ENCODE assay signal across 24 cellular contexts in genomic region chr22:50376064-50376747, GRCh38. TPM values are rescaled to one million over a fixed set of nuclear protein-coding genes. Genes with fewer than 3 reads are reported as not detected.
A peak's percentile ranks its signal among the peaks of the same experiment; 100 is the strongest.
DNase-seq lines count a peak whose midpoint lies in the region; ATAC-seq, FAIRE-seq and TF ChIP-seq lines count a peak whose summit lies in the region.
"Had no signal": no experiment of that assay in that cellular context is flagged by ENCODE, and none has a peak within 500 bp of the region (broad histone marks: within the 10 kb centered on the region; RNA-seq: fewer than 3 reads in every experiment).

No MANE protein-coding gene starts in this region.

- H3K27ac Mint-ChIP-seq in CD14-positive monocyte (peak overlapping the region in 4 of 7 donors; percentile 19 to 78 (median 62)), naive B cell (peak overlapping the region in 5 of 6 donors; percentile 9 to 93 (median 76)), natural killer cell (no peak overlapping the region)
- H3K27ac Mint-ChIP-seq in activated T-helper 17 cell treated with anti-CD3 and anti-CD28 coated beads, Interleukin-2, amount 50 U/mL, for 72 hours, result peak overlapping the region; percentile 61

- peak; percentile 81 for FAIRE-seq in GM12892 (lab: Jason Lieb, UNC)
- FAIRE-seq: D721Med, frontal cortex, H1 had no signal

- TF ChIP-seq POLR2A in GM12892 (IDR thresholded peaks at IDR 0.05; ENCODE audit: low read depth, low read length), result no peak

- H3K27ac ChIP-seq in right atrium auricular region, result no peak overlapping the region
- H3K27ac ChIP-seq: body of pancreas, epithelial cell of prostate, thoracic aorta had no signal

- H3K27me3 Mint-ChIP-seq in CD14-positive monocyte (ENCODE audit: low read depth in 3 of 3) (no peaks in the 10 kb centered on the region), naive B cell (no peaks in the 10 kb centered on the region), natural killer cell (ENCODE audit: low read depth in 2 of 2) (no peaks in the 10 kb centered on the region)
- no peaks in the 10 kb centered on the region for H3K27me3 Mint-ChIP-seq in activated T-helper 17 cell treated with anti-CD3 and anti-CD28 coated beads, Interleukin-2, amount 50 U/mL, for 72 hours

- DNase-seq in CD14-positive monocyte (ENCODE audit: low spot score) (no peak), GM12892 (ENCODE audit: insufficient read length) (no peak), naive B cell (peak; percentile 37), natural killer cell (no peak), right atrium auricular region (ENCODE audit: low spot score) (no peak), NOMO-1 treated with dmso at 0.1 percent for 144 hours (lab: John Stamatoyannopoulos, UW; ENCODE audit: unreplicated experiment) (no peak)
- DNase-seq: activated CD4-positive, alpha-beta T cell treated with anti-CD3 and anti-CD28 coated beads, Interleukin-2, amount 50 U/mL, for 4 hours; activated gamma-delta T cell; body of pancreas; cortex of kidney; GF-D8; Karpas-422; left cardiac atrium; NCI-H1105; NCI-H82; stimulated activated CD4-positive, alpha-beta T cell treated with anti-CD3 and anti-CD28 coated beads, Interleukin-4, amount 100 ng/mL, for 24 hours had no signal

- peaks cover 40 to 76% of the 10 kb centered on the region in 2 donors for H3K36me3 Mint-ChIP-seq in CD14-positive monocyte
- H3K36me3 Mint-ChIP-seq in activated T-helper 17 cell treated with anti-CD3 and anti-CD28 coated beads, Interleukin-2, amount 50 U/mL, for 72 hours (ENCODE audit: low read depth), result peaks cover 82% of the 10 kb centered on the region
- peaks cover 0 to 7% of the 10 kb centered on the region in 2 donors for H3K36me3 Mint-ChIP-seq in naive B cell
- no peaks in the 10 kb centered on the region for H3K36me3 Mint-ChIP-seq in natural killer cell

- H3K4me3 ChIP-seq in right atrium auricular region, result no peak overlapping the region
- H3K4me3 ChIP-seq: body of pancreas, thoracic aorta had no signal

- TF ChIP-seq CTCF in CD14-positive monocyte (IDR thresholded peaks at IDR 0.05) (no peak), natural killer cell (IDR thresholded peaks at IDR 0.05) (no peak), right atrium auricular region (IDR thresholded peaks at IDR 0.05) (no peak)

- H3K4me3 Mint-ChIP-seq in CD14-positive monocyte, result no peak overlapping the region
- H3K4me3 Mint-ChIP-seq in activated T-helper 17 cell treated with anti-CD3 and anti-CD28 coated beads, Interleukin-2, amount 50 U/mL, for 72 hours, result no peak overlapping the region
- peak overlapping the region in 5 of 8 donors; percentile 36 to 72 (median 69) for H3K4me3 Mint-ChIP-seq in naive B cell
- no peak overlapping the region for H3K4me3 Mint-ChIP-seq in natural killer cell

- no peaks in the 10 kb centered on the region for H3K27me3 ChIP-seq in right atrium auricular region
- H3K27me3 ChIP-seq: body of pancreas had no signal

- peaks cover 40% of the 10 kb centered on the region for H3K36me3 ChIP-seq in right atrium auricular region

- H3K4me1 Mint-ChIP-seq in CD14-positive monocyte, result peaks cover 19% of the 10 kb centered on the region
- H3K4me1 Mint-ChIP-seq in activated T-helper 17 cell treated with anti-CD3 and anti-CD28 coated beads, Interleukin-2, amount 50 U/mL, for 72 hours, result no peaks in the 10 kb centered on the region
- peaks cover 8 to 27% (median 8%) of the 10 kb centered on the region in 3 donors for H3K4me1 Mint-ChIP-seq in naive B cell
- H3K4me1 Mint-ChIP-seq in natural killer cell, result peaks cover 5 to 10% of the 10 kb centered on the region in 2 donors

- H3K9me3 Mint-ChIP-seq in CD14-positive monocyte, result peaks cover 0 to 3% (median 2%) of the 10 kb centered on the region in 7 donors
- H3K9me3 Mint-ChIP-seq in activated T-helper 17 cell treated with anti-CD3 and anti-CD28 coated beads, Interleukin-2, amount 50 U/mL, for 72 hours, result no peaks in the 10 kb centered on the region
- no peaks in the 10 kb centered on the region for H3K9me3 Mint-ChIP-seq in naive B cell
- H3K9me3 Mint-ChIP-seq in natural killer cell, result no peaks in the 10 kb centered on the region

- no peaks in the 10 kb centered on the region for H3K4me1 ChIP-seq in right atrium auricular region
- H3K4me1 ChIP-seq: body of pancreas had no signal

- intact Hi-C loops in CD14-positive monocyte (cut with micrococcal nuclease) (no loop called here), natural killer cell (cut with micrococcal nuclease) (no loop called here)

- H3K9me3 ChIP-seq in right atrium auricular region, result no peaks in the 10 kb centered on the region
- H3K9me3 ChIP-seq: body of pancreas, thoracic aorta had no signal

- ATAC-seq in activated T-helper 17 cell treated with anti-CD3 and anti-CD28 coated beads, Interleukin-2, amount 50 U/mL, for 72 hours (replicated peaks), result peak; percentile 51
- ATAC-seq in naive B cell (ENCODE audit: low read depth in 2 of 2), result peak; percentile 86 to 90
- ATAC-seq in natural killer cell, result no peak
- no peak for ATAC-seq in HG02973 (IDR thresholded peaks at IDR 0.05; ENCODE audit: unreplicated experiment)
- ATAC-seq: body of pancreas, left cardiac atrium, Panc1 had no signal

RNA-seq across cellular contexts. Expression of gene PPP6R2, which starts 33.1 kb away (rescaled TPM):
- polyA plus RNA-seq in CD14-positive monocyte, result 10 to 100 TPM in 1 of 2 donors, 1 to 10 TPM in 1; 9.1 to 10.3 TPM
- polyA plus RNA-seq in GM12892 (2012; ENCODE audit: missing spikeins), result 19.7 TPM
- 10 to 100 TPM; 45.6 to 46.6 TPM for total RNA-seq in activated T-helper 17 cell treated with anti-CD3 and anti-CD28 coated beads, Interleukin-2, amount 50 U/mL, for 72 hours
- polyA plus RNA-seq in naive B cell (ENCODE audit: low read depth in 6 of 6), result 10 to 100 TPM; 11.9 to 28.1 (median 16.2) TPM
- total RNA-seq in natural killer cell, result 100 to 1,000 TPM in 1 of 3 donors, 10 to 100 TPM in 2; 76.0 to 103 (median 78.1) TPM
- 10 to 100 TPM; 45.2 to 54.8 TPM for total RNA-seq in right atrium auricular region

RNA-seq across cellular contexts. Expression of gene DENND6B, which starts 49.4 kb away (rescaled TPM):
- polyA plus RNA-seq in CD14-positive monocyte, result 1 to 10 TPM; 1.7 to 2.1 TPM
- 6.6 TPM for polyA plus RNA-seq in GM12892 (2012; ENCODE audit: missing spikeins)
- total RNA-seq in activated T-helper 17 cell treated with anti-CD3 and anti-CD28 coated beads, Interleukin-2, amount 50 U/mL, for 72 hours, result 1 to 10 TPM; 3.2 to 6.5 TPM
- under 1 TPM in 5 of 6 donors, not detected in 1; 0.05 to 0.43 (median 0.28) TPM for polyA plus RNA-seq in naive B cell (ENCODE audit: low read depth in 6 of 6)
- 1 to 10 TPM; 3.1 to 5.0 (median 4.5) TPM for total RNA-seq in natural killer cell
- total RNA-seq in right atrium auricular region, result 1 to 10 TPM in 1 of 2 donors, under 1 TPM in 1; 0.85 to 1.0 TPM

Comparison
In these comparisons a context has a peak if more than half of its experiments do, and no peak if none do; other contexts are left out.
1. H3K27ac Mint-ChIP-seq: peak in CD14-positive monocyte (4 of 7), activated T-helper 17 cell treated with anti-CD3 and anti-CD28 coated beads, Interleukin-2, amount 50 U/mL, for 72 hours (single experiment) and naive B cell (5 of 6); none in natural killer cell (0 of 2).
2. H3K4me3 Mint-ChIP-seq: peak in naive B cell (5 of 8); none in CD14-positive monocyte (0 of 2), activated T-helper 17 cell treated with anti-CD3 and anti-CD28 coated beads, Interleukin-2, amount 50 U/mL, for 72 hours (single experiment) and natural killer cell (single experiment).
3. ATAC-seq: peak in activated T-helper 17 cell treated with anti-CD3 and anti-CD28 coated beads, Interleukin-2, amount 50 U/mL, for 72 hours (single experiment) and naive B cell (2 of 2); none in natural killer cell (0 of 3) and HG02973 (single experiment).